11 cellular contexts compared by ENCODE assay signal in genomic region chr17:83155128-83156081, GRCh38.
DNase-seq lines count a peak whose midpoint lies in the region; ATAC-seq and TF ChIP-seq lines count a peak whose summit lies in the region.
"Had no signal": no experiment of that assay in that cellular context is flagged by ENCODE, and none has a peak within 500 bp of the region (broad histone marks: within the 10 kb centered on the region; RNA-seq: fewer than 3 reads in every experiment).

No MANE protein-coding gene starts in this region.

- no peak overlapping the region for H3K27ac Mint-ChIP-seq in activated naive CD4-positive, alpha-beta T cell treated with anti-CD3 and anti-CD28 coated beads for 36 hours
- H3K27ac Mint-ChIP-seq: activated CD4-positive, alpha-beta T cell treated with anti-CD3 and anti-CD28 coated beads, Interleukin-2, amount 10 ng/mL, durations not matched to agents 24 days and 14 days had no signal

- H3K27ac ChIP-seq in transverse colon: no peak overlapping the region

- no peak overlapping the region for H3K4me3 Mint-ChIP-seq in activated naive CD4-positive, alpha-beta T cell treated with anti-CD3 and anti-CD28 coated beads for 36 hours
- H3K4me3 Mint-ChIP-seq: activated CD4-positive, alpha-beta T cell treated with anti-CD3 and anti-CD28 coated beads, Interleukin-2, amount 10 ng/mL, durations not matched to agents 24 days and 14 days had no signal

- no peaks in the 10 kb centered on the region for H3K9me3 Mint-ChIP-seq in activated naive CD4-positive, alpha-beta T cell treated with anti-CD3 and anti-CD28 coated beads for 36 hours
- H3K9me3 Mint-ChIP-seq: activated CD4-positive, alpha-beta T cell treated with anti-CD3 and anti-CD28 coated beads, Interleukin-2, amount 10 ng/mL, durations not matched to agents 24 days and 14 days had no signal

- in situ Hi-C loops in transverse colon (cut with MboI; ENCODE audit: low pct_ligation_motif_present in 1 of 4, low pct_unique_long_range_greater_than_20kb in 1 of 4, low sequenced_read_pairs in 3 of 4): no loop called here

- ATAC-seq in HG02588 (IDR thresholded peaks at IDR 0.05; ENCODE audit: unreplicated experiment) (no peak), GM19395 (IDR thresholded peaks at IDR 0.05; ENCODE audit: unreplicated experiment) (no peak), HG02885 (IDR thresholded peaks at IDR 0.05; ENCODE audit: poor library complexity, unreplicated experiment) (no peak)

- H3K4me1 Mint-ChIP-seq in activated naive CD4-positive, alpha-beta T cell treated with anti-CD3 and anti-CD28 coated beads for 36 hours (ENCODE audit: low read depth): peaks cover 3% of the 10 kb centered on the region

- H3K4me1 ChIP-seq in transverse colon: peaks cover 0 to 5% (median 2%) of the 10 kb centered on the region in 4 donors

- DNase-seq in activated naive CD4-positive, alpha-beta T cell treated with anti-CD3 and anti-CD28 coated beads for 36 hours: peak; percentile 37
- no peak for DNase-seq in activated naive CD4-positive, alpha-beta T cell treated with anti-CD3 and anti-CD28 coated beads, Interleukin-2, amount 50 U/mL, for 16 hours
- DNase-seq in amniotic epithelial cell (ENCODE audit: low read depth) (peak; percentile 61), islet precursor cell (peak; percentile 54), transverse colon (no peak)
- DNase-seq: DND-41, NCI-H1048 had no signal

- peaks cover 5% of the 10 kb centered on the region for H3K27me3 ChIP-seq in transverse colon

- H3K4me3 ChIP-seq in transverse colon: no peak overlapping the region

- 62 to 85% methylated on average over 6 to 31 of the region's 31 CpGs for WGBS in transverse colon (ENCODE audit: low coverage in 1 of 2), 2 donors

- H3K36me3 Mint-ChIP-seq in activated naive CD4-positive, alpha-beta T cell treated with anti-CD3 and anti-CD28 coated beads for 36 hours (ENCODE audit: low read depth): no peaks in the 10 kb centered on the region

- H3K9me3 ChIP-seq in transverse colon: no peaks in the 10 kb centered on the region

- no peaks in the 10 kb centered on the region for H3K36me3 ChIP-seq in transverse colon

- TF ChIP-seq CTCF in transverse colon (IDR thresholded peaks at IDR 0.05): no peak

- TF ChIP-seq EP300 in transverse colon (IDR thresholded peaks at IDR 0.05; ENCODE audit: low read depth): peak; percentile 48

- no peak for TF ChIP-seq POLR2A in transverse colon (IDR thresholded peaks at IDR 0.05)

- intact Hi-C loops in activated naive CD4-positive, alpha-beta T cell treated with anti-CD3 and anti-CD28 coated beads for 36 hours (cut with micrococcal nuclease): no loop called here
- intact Hi-C loops in transverse colon (cut with DNase I; ENCODE audit: low total_unique reads): no loop called here

- no peaks in the 10 kb centered on the region for H3K27me3 Mint-ChIP-seq in activated naive CD4-positive, alpha-beta T cell treated with anti-CD3 and anti-CD28 coated beads for 36 hours (ENCODE audit: low read depth)

- CTCF ChIA-PET in activated naive CD4-positive, alpha-beta T cell treated with anti-CD3 and anti-CD28 coated beads for 36 hours (lab: Charles Lee): no interaction called here

Comparison
In these comparisons a context has a peak if more than half of its experiments do, and no peak if none do; other contexts are left out.
1. DNase-seq: peak in activated naive CD4-positive, alpha-beta T cell treated with anti-CD3 and anti-CD28 coated beads for 36 hours (single experiment), amniotic epithelial cell (single experiment) and islet precursor cell (single experiment); none in activated naive CD4-positive, alpha-beta T cell treated with anti-CD3 and anti-CD28 coated beads, Interleukin-2, amount 50 U/mL, for 16 hours (single experiment) and transverse colon (single experiment).